Comparison of ENCODE assay signal across 38 cellular contexts in genomic region chr17:5680766-5681165, GRCh38.
"Had no signal": no experiment of that assay in that cellular context is flagged by ENCODE, and none has a peak within 500 bp of the region (broad histone marks: within the 10 kb centered on the region; RNA-seq: fewer than 3 reads in every experiment).

No MANE protein-coding gene starts in this region.

- H3K4me1 ChIP-seq: Peyer's patch had no signal

- H3K9me3 Mint-ChIP-seq: activated CD4-positive, alpha-beta T cell treated with anti-CD3 and anti-CD28 coated beads, Interleukin-2, amount 10 ng/mL, durations not matched to agents 24 days and 14 days; activated T-cell treated with anti-CD3 and anti-CD28 coated beads, Interleukin-2, amount 50 U/mL, for 72 hours; central memory CD8-positive, alpha-beta T cell; T-cell had no signal

- ATAC-seq: activated CD8-positive, alpha-beta T cell treated with anti-CD3 and anti-CD28 coated beads for 36 hours; activated T-cell treated with anti-CD3 and anti-CD28 coated beads, Interleukin-2, amount 50 U/mL, for 72 hours; activated T-helper 17 cell treated with anti-CD3 and anti-CD28 coated beads, Interleukin-2, amount 50 U/mL, for 72 hours; PC-3; SK-N-SH treated with all-trans-retinoic acid at 6 μM for 48 hours; T-cell had no signal

- H3K9me3 ChIP-seq: MG63 had no signal

- H3K27ac Mint-ChIP-seq: activated CD4-positive, alpha-beta T cell treated with anti-CD3 and anti-CD28 coated beads, Interleukin-2, amount 10 ng/mL, durations not matched to agents 24 days and 14 days; activated CD8-positive, alpha-beta T cell treated with anti-CD3 and anti-CD28 coated beads for 36 hours; activated naive CD8-positive, alpha-beta T cell treated with anti-CD3 and anti-CD28 coated beads for 36 hours; activated T-cell treated with anti-CD3 and anti-CD28 coated beads, Interleukin-2, amount 50 U/mL, for 72 hours; activated T-helper 17 cell treated with anti-CD3 and anti-CD28 coated beads, Interleukin-2, amount 50 U/mL, for 72 hours; T-cell had no signal

- H3K27me3 ChIP-seq: cardiac muscle cell, MG63, Peyer's patch had no signal

- DNase-seq: activated CD4-positive, alpha-beta T cell treated with anti-CD3 and anti-CD28 coated beads for 1 hour; activated CD4-positive, alpha-beta T cell treated with anti-CD3 and anti-CD28 coated beads, Interleukin-2, amount 10 ng/mL, durations not matched to agents 24 days and 14 days; activated CD4-positive, alpha-beta T cell treated with anti-CD3 and anti-CD28 coated beads, Interleukin-2, amount 50 U/mL, for 4 hours; activated CD4-positive, CD25-positive, alpha-beta regulatory T cell; activated CD8-positive, alpha-beta T cell treated with anti-CD3 and anti-CD28 coated beads for 36 hours; activated effector memory CD4-positive, alpha-beta T cell treated with anti-CD3 and anti-CD28 coated beads, Interleukin-2, amount 50 U/mL, for 16 hours; activated naive CD4-positive, alpha-beta T cell; activated naive CD4-positive, alpha-beta T cell treated with anti-CD3 and anti-CD28 coated beads, Interleukin-2, amount 50 U/mL, for 16 hours; activated naive CD8-positive, alpha-beta T cell treated with anti-CD3 and anti-CD28 coated beads for 36 hours; activated T-cell treated with anti-CD3 and anti-CD28 coated beads, Interleukin-2, amount 50 U/mL, for 1 hour; activated T-cell treated with anti-CD3 and anti-CD28 coated beads, Interleukin-2, amount 50 U/mL, for 72 hours; amniotic stem cell; aorta; Kasumi-1; KG1; MG63; NCI-H1092; NCI-H1436 treated with DMSO at 0.1 percent for 48 hours; NCI-H1694 treated with DMSO at 0.1 percent for 48 hours; NCI-H2029; NCI-H2107; NCI-H2171; NCI-H510A; NCI-H526; NCI-H748 treated with DMSO at 0.1 percent for 48 hours; NK-92 treated with Interleukin-12 subunit alpha and Interleukin-12 subunit beta, amount 100 ng/mL, for 24 hours; PC-3; Peyer's patch; RPMI8226; SIG-M5; T-cell; T-helper 2 cell; T-helper 9 cell had no signal

- H3K4me3 Mint-ChIP-seq: activated CD4-positive, alpha-beta T cell treated with anti-CD3 and anti-CD28 coated beads, Interleukin-2, amount 10 ng/mL, durations not matched to agents 24 days and 14 days; activated CD8-positive, alpha-beta T cell treated with anti-CD3 and anti-CD28 coated beads for 36 hours; activated naive CD8-positive, alpha-beta T cell treated with anti-CD3 and anti-CD28 coated beads for 36 hours; activated T-cell treated with anti-CD3 and anti-CD28 coated beads, Interleukin-2, amount 50 U/mL, for 72 hours; activated T-helper 17 cell treated with anti-CD3 and anti-CD28 coated beads, Interleukin-2, amount 50 U/mL, for 72 hours; central memory CD8-positive, alpha-beta T cell; T-cell had no signal

- H3K36me3 ChIP-seq: cardiac muscle cell, MG63, Peyer's patch had no signal

- H3K4me1 Mint-ChIP-seq: activated CD4-positive, alpha-beta T cell treated with anti-CD3 and anti-CD28 coated beads, Interleukin-2, amount 10 ng/mL, durations not matched to agents 24 days and 14 days; activated naive CD8-positive, alpha-beta T cell treated with anti-CD3 and anti-CD28 coated beads for 36 hours; activated T-helper 17 cell treated with anti-CD3 and anti-CD28 coated beads, Interleukin-2, amount 50 U/mL, for 72 hours; central memory CD8-positive, alpha-beta T cell; T-cell had no signal

- H3K27ac ChIP-seq: cardiac muscle cell, Peyer's patch, VCaP had no signal

- H3K4me3 ChIP-seq: cardiac muscle cell, MG63, Peyer's patch had no signal

- H3K36me3 Mint-ChIP-seq: activated naive CD8-positive, alpha-beta T cell treated with anti-CD3 and anti-CD28 coated beads for 36 hours; T-cell had no signal
